8 cellular contexts compared by ENCODE assay signal in the genomic region with DNA sequence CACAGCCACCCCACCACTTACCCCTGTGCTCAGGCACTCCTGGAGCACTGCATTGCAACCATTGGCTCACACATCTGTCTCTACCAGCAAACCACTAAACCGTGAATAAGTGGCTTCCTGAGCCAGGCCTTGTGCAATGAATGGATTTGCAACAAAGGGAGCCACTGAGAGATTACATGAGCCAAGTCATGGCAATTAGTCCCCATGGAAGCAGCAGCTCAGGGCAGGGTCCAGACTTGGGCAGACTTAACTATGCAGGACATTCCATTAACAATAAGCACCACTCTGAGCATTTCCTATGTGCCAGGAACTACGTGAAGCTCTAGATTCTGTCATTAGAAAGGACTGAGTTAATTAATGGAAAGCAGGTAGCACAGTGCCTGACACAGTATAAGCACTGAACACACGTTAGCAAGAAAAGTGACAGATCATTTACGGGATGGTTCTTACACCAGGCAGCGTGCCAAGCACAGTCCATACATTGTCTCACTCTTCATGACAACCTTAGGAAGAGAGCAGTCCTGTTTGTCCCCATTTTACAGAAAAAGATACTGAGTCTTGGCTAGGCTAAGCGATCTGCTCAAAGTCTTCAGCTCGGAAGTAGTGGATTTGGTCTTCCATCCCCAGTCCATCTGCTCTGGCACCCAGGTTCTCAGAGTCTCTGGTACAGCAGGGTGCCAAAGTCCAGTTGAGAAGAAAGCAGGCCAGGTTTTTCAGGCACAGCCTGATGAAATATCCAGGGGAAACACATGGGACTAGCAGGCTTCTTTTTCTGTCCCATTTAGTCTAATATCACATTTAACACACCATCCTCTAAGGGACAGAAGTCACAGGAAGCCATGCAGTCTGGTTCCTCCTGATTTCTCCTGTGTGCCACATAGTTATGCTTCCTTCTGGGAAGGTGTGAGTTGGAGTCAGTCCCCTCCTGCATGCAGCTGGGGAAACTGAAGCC. TPM values are rescaled to one million over a fixed set of nuclear protein-coding genes. Genes with fewer than 3 reads are reported as not detected.
DNase-seq lines count a peak whose midpoint lies in the region; TF ChIP-seq lines count a peak whose summit lies in the region.

No MANE protein-coding gene starts in this region.

- DNase-seq in GM03348 (ENCODE audit: low spot score) (peak; percentile 78), NCI-H2107 (lab: John Stamatoyannopoulos, UW) (peak; percentile 57), astrocyte of the cerebellum (ENCODE audit: low read depth) (peak; percentile 77), lung microvascular endothelial cell (ENCODE audit: low read depth in 2 of 2) (peak; percentile 62 to 93), superior temporal gyrus (ENCODE audit: extremely low spot score) (no peak), T-helper 9 cell (no peak), coronary artery (ENCODE audit: low spot score) (no peak)
- no peak for DNase-seq in stimulated activated CD8-positive, alpha-beta memory T cell treated with anti-CD3 and anti-CD28 coated beads, Interleukin-4, amount 100 ng/mL, for 48 hours

- in situ Hi-C loops in astrocyte of the cerebellum (cut with HindIII; ENCODE audit: low sequenced_read_pairs) = no loop called here

- H3K4me3 ChIP-seq in astrocyte of the cerebellum (ENCODE audit: low read depth, low read length) (no peak overlapping the region), coronary artery (no peak overlapping the region)

- peak overlapping the region in 1 of 2 donors; percentile 46 for H3K27ac ChIP-seq in coronary artery

- TF ChIP-seq CTCF in astrocyte of the cerebellum (IDR thresholded peaks at IDR 0.05; ENCODE audit: low read depth, low read length, missing control alignments) (no peak), coronary artery (IDR thresholded peaks at IDR 0.05) (no peak)

RNA-seq across cellular contexts. Expression of a gene that starts 44.1 kb away (rescaled TPM):
- total RNA-seq in lung microvascular endothelial cell = 0.22 TPM in 1 of 2 replicates, not detected in the other

Comparison
In these comparisons a context has a peak if more than half of its experiments do, and no peak if none do; other contexts are left out.
1. DNase-seq: peak in GM03348 (single experiment), NCI-H2107 (single experiment), astrocyte of the cerebellum (single experiment) and lung microvascular endothelial cell (2 of 2); none in superior temporal gyrus (single experiment), T-helper 9 cell (single experiment), stimulated activated CD8-positive, alpha-beta memory T cell treated with anti-CD3 and anti-CD28 coated beads, Interleukin-4, amount 100 ng/mL, for 48 hours (single experiment) and coronary artery (single experiment).